32 cellular contexts compared by ENCODE assay signal in genomic region chr2:239538357-239539052, GRCh38.
"Had no signal": no experiment of that assay in that cellular context is flagged by ENCODE, and none has a peak within 500 bp of the region (broad histone marks: within the 10 kb centered on the region; RNA-seq: fewer than 3 reads in every experiment).

No MANE protein-coding gene starts in this region.

- H3K27ac Mint-ChIP-seq: activated CD8-positive, alpha-beta memory T cell treated with anti-CD3 and anti-CD28 coated beads, Interleukin-2, amount 10 ng/mL, durations not matched to agents 7 days and 5 days; activated CD8-positive, alpha-beta T cell treated with anti-CD3 and anti-CD28 coated beads for 36 hours; activated naive CD4-positive, alpha-beta T cell treated with anti-CD3 and anti-CD28 coated beads, Interleukin-2, amount 50 U/mL, for 24 hours; activated T-helper 2 cell treated with anti-CD3 and anti-CD28 coated beads, Interferon-gamma antibody, Interleukin-2, Interleukin-4, amounts not matched to agents 10 μg/mL and 5 μg/mL and 100 μg/mL, durations not matched to agents 14 hours and 24 hours and 36 hours; memory B cell; neural progenitor cell; stimulated activated effector memory CD8-positive, alpha-beta T cell treated with anti-CD3 and anti-CD28 coated beads, Interleukin-12 subunit alpha, Interleukin-12 subunit beta, amount 100 ng/mL, for 72 hours; stimulated activated naive CD8-positive, alpha-beta T cell treated with anti-CD3 and anti-CD28 coated beads, Interleukin-15, Interleukin-2, amounts not matched to agents 100 ng/mL and 50 ng/mL, for 24 hours; WTC11 had no signal

- H3K9me3 Mint-ChIP-seq: activated T-helper 2 cell treated with anti-CD3 and anti-CD28 coated beads, Interferon-gamma antibody, Interleukin-2, Interleukin-4, amounts not matched to agents 10 μg/mL and 5 μg/mL and 100 μg/mL, durations not matched to agents 14 hours and 24 hours and 36 hours; stimulated activated effector memory CD8-positive, alpha-beta T cell treated with anti-CD3 and anti-CD28 coated beads, Interleukin-12 subunit alpha, Interleukin-12 subunit beta, amount 100 ng/mL, for 72 hours; stimulated activated naive CD8-positive, alpha-beta T cell treated with anti-CD3 and anti-CD28 coated beads, Interleukin-15, Interleukin-2, amounts not matched to agents 100 ng/mL and 50 ng/mL, for 24 hours had no signal

- H3K27me3 Mint-ChIP-seq: activated naive CD4-positive, alpha-beta T cell treated with anti-CD3 and anti-CD28 coated beads, Interleukin-2, amount 50 U/mL, for 24 hours had no signal

- H3K36me3 Mint-ChIP-seq: activated CD8-positive, alpha-beta memory T cell treated with anti-CD3 and anti-CD28 coated beads, Interleukin-2, amount 10 ng/mL, durations not matched to agents 7 days and 5 days; activated naive CD4-positive, alpha-beta T cell treated with anti-CD3 and anti-CD28 coated beads, Interleukin-2, amount 50 U/mL, for 24 hours; naive thymus-derived CD4-positive, alpha-beta T cell; neural progenitor cell; stimulated activated effector memory CD8-positive, alpha-beta T cell treated with anti-CD3 and anti-CD28 coated beads, Interleukin-12 subunit alpha, Interleukin-12 subunit beta, amount 100 ng/mL, for 72 hours; WTC11 had no signal

- H3K4me3 Mint-ChIP-seq: activated CD8-positive, alpha-beta memory T cell treated with anti-CD3 and anti-CD28 coated beads, Interleukin-2, amount 10 ng/mL, durations not matched to agents 7 days and 5 days; activated CD8-positive, alpha-beta T cell treated with anti-CD3 and anti-CD28 coated beads for 36 hours; activated naive CD4-positive, alpha-beta T cell treated with anti-CD3 and anti-CD28 coated beads, Interleukin-2, amount 50 U/mL, for 24 hours; memory B cell; naive thymus-derived CD4-positive, alpha-beta T cell; neural progenitor cell; stimulated activated effector memory CD8-positive, alpha-beta T cell treated with anti-CD3 and anti-CD28 coated beads, Interleukin-12 subunit alpha, Interleukin-12 subunit beta, amount 100 ng/mL, for 72 hours; stimulated activated naive CD8-positive, alpha-beta T cell treated with anti-CD3 and anti-CD28 coated beads, Interleukin-15, Interleukin-2, amounts not matched to agents 100 ng/mL and 50 ng/mL, for 24 hours; WTC11 had no signal

- H3K9me3 ChIP-seq: adrenal gland, colonic mucosa, esophagus squamous epithelium, right lobe of liver, thoracic aorta, uterus had no signal

- ATAC-seq: activated CD8-positive, alpha-beta memory T cell treated with anti-CD3 and anti-CD28 coated beads, Interleukin-2, amount 10 ng/mL, durations not matched to agents 7 days and 5 days; activated CD8-positive, alpha-beta T cell treated with anti-CD3 and anti-CD28 coated beads for 36 hours; body of pancreas; left colon; naive thymus-derived CD4-positive, alpha-beta T cell; right lobe of liver; stimulated activated effector memory CD8-positive, alpha-beta T cell treated with anti-CD3 and anti-CD28 coated beads, Interleukin-12 subunit alpha, Interleukin-12 subunit beta, amount 100 ng/mL, for 72 hours had no signal

- DNase-seq: activated CD4-positive, alpha-beta T cell treated with anti-CD3 and anti-CD28 coated beads for 1 hour; activated CD4-positive, alpha-beta T cell treated with anti-CD3 and anti-CD28 coated beads, Interleukin-2, amount 50 U/mL, for 1 hour; activated CD8-positive, alpha-beta memory T cell treated with anti-CD3 and anti-CD28 coated beads, Interleukin-2, amount 10 ng/mL, durations not matched to agents 7 days and 5 days; activated CD8-positive, alpha-beta T cell treated with anti-CD3 and anti-CD28 coated beads for 36 hours; activated T-cell treated with anti-CD3 and anti-CD28 coated beads, Interleukin-2, amount 50 U/mL, for 48 hours; adrenal gland; body of pancreas; colonic mucosa; effector CD8-positive, alpha-beta T cell; esophagus squamous epithelium; foreskin melanocyte; midbrain; naive thymus-derived CD4-positive, alpha-beta T cell; stimulated activated CD4-positive, alpha-beta T cell treated with anti-CD3 and anti-CD28 coated beads, Interleukin-4, amount 100 ng/mL, for 24 hours; T-helper 2 cell; trophoblast cell; uterus had no signal

- H3K27me3 ChIP-seq: adrenal gland, body of pancreas, colonic mucosa, hepatocyte, neural progenitor cell, right lobe of liver, uterus had no signal

- FAIRE-seq: endometrium, keratinocyte had no signal

- H3K27ac ChIP-seq: adrenal gland, body of pancreas, colonic mucosa, epithelial cell of prostate, esophagus squamous epithelium, hepatocyte, neural progenitor cell, right lobe of liver, skin epidermis, thoracic aorta, uterus had no signal

- H3K4me3 ChIP-seq: adrenal gland, body of pancreas, colonic mucosa, esophagus squamous epithelium, hepatocyte, neural progenitor cell, right lobe of liver, skin epidermis, thoracic aorta, uterus had no signal

- H3K4me2 ChIP-seq: hepatocyte, neural progenitor cell had no signal

- H3K36me3 ChIP-seq: adrenal gland, colonic mucosa, esophagus squamous epithelium, neural progenitor cell, right lobe of liver, thoracic aorta, uterus had no signal

- H3K4me1 ChIP-seq: adrenal gland, body of pancreas, colonic mucosa, neural progenitor cell, right lobe of liver, uterus had no signal

- H3K4me1 Mint-ChIP-seq: activated CD8-positive, alpha-beta memory T cell treated with anti-CD3 and anti-CD28 coated beads, Interleukin-2, amount 10 ng/mL, durations not matched to agents 7 days and 5 days; memory B cell; WTC11 had no signal

- H3K9ac ChIP-seq: neural progenitor cell had no signal
